ENCODE assay signal across 1 cellular context in genomic region chr14:24051789-24052655, GRCh38.
A peak's percentile ranks its signal among the peaks of the same experiment; 100 is the strongest.
TF ChIP-seq lines count a peak whose summit lies in the region.

A gene with protein sequence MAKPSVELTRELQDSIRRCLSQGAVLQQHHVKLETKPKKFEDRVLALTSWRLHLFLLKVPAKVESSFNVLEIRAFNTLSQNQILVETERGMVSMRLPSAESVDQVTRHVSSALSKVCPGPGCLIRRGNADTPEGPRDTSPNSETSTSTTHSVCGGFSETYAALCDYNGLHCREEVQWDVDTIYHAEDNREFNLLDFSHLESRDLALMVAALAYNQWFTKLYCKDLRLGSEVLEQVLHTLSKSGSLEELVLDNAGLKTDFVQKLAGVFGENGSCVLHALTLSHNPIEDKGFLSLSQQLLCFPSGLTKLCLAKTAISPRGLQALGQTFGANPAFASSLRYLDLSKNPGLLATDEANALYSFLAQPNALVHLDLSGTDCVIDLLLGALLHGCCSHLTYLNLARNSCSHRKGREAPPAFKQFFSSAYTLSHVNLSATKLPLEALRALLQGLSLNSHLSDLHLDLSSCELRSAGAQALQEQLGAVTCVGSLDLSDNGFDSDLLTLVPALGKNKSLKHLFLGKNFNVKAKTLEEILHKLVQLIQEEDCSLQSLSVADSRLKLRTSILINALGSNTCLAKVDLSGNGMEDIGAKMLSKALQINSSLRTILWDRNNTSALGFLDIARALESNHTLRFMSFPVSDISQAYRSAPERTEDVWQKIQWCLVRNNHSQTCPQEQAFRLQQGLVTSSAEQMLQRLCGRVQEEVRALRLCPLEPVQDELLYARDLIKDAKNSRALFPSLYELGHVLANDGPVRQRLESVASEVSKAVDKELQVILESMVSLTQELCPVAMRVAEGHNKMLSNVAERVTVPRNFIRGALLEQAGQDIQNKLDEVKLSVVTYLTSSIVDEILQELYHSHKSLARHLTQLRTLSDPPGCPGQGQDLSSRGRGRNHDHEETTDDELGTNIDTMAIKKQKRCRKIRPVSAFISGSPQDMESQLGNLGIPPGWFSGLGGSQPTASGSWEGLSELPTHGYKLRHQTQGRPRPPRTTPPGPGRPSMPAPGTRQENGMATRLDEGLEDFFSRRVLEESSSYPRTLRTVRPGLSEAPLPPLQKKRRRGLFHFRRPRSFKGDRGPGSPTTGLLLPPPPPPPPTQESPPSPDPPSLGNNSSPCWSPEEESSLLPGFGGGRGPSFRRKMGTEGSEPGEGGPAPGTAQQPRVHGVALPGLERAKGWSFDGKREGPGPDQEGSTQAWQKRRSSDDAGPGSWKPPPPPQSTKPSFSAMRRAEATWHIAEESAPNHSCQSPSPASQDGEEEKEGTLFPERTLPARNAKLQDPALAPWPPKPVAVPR (N-terminal part only) (plus strand): TSS chr14:24052009. CDS start chr14:24052154, 145 bp downstream.

TF ChIP-seq in HepG2, 621 proteins besides CTCF, POLR2A, EP300 and RAD21 (continued from another document and continues in another):
- TF ChIP-seq, protein P1, sequence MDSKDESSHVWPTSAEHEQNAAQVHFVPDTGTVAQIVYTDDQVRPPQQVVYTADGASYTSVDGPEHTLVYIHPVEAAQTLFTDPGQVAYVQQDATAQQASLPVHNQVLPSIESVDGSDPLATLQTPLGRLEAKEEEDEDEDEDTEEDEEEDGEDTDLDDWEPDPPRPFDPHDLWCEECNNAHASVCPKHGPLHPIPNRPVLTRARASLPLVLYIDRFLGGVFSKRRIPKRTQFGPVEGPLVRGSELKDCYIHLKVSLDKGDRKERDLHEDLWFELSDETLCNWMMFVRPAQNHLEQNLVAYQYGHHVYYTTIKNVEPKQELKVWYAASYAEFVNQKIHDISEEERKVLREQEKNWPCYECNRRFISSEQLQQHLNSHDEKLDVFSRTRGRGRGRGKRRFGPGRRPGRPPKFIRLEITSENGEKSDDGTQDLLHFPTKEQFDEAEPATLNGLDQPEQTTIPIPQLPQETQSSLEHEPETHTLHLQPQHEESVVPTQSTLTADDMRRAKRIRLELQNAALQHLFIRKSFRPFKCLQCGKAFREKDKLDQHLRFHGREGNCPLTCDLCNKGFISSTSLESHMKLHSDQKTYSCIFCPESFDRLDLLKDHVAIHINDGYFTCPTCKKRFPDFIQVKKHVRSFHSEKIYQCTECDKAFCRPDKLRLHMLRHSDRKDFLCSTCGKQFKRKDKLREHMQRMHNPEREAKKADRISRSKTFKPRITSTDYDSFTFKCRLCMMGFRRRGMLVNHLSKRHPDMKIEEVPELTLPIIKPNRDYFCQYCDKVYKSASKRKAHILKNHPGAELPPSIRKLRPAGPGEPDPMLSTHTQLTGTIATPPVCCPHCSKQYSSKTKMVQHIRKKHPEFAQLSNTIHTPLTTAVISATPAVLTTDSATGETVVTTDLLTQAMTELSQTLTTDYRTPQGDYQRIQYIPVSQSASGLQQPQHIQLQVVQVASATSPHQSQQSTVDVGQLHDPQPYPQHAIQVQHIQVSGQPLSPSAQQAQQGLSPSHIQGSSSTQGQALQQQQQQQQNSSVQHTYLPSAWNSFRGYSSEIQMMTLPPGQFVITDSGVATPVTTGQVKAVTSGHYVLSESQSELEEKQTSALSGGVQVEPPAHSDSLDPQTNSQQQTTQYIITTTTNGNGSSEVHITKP (CRISPR knock-in tag; IDR thresholded peaks at IDR 0.05; ENCODE audit: low read depth): 0 out of 2 replicates have a peak, but pooled peaks have one; percentile 63
- 0 out of 2 replicates have a peak, but pooled peaks have one; percentile 15 for TF ChIP-seq ZKSCAN8 (CRISPR knock-in tag; IDR thresholded peaks at IDR 0.05; ENCODE audit: borderline replicate concordance)
- TF ChIP-seq JARID2 (CRISPR knock-in tag; IDR thresholded peaks at IDR 0.05; ENCODE audit: insufficient replicate concordance): peak; percentile 68
- TF ChIP-seq FOXM1 (CRISPR knock-in tag; IDR thresholded peaks at IDR 0.05): no peak
- no peak; the same call in 1 of the 2 replicates for TF ChIP-seq SNAI1 (CRISPR knock-in tag; IDR thresholded peaks at IDR 0.05; ENCODE audit: borderline replicate concordance)
- TF ChIP-seq SATB2 (CRISPR knock-in tag; IDR thresholded peaks at IDR 0.05): no peak; the same call in 1 of the 2 replicates
- TF ChIP-seq ZNF883 (CRISPR knock-in tag; IDR thresholded peaks at IDR 0.05; ENCODE audit: not compliant biosample characterization): peak; percentile 93
- peak; percentile 97 for TF ChIP-seq HOXA5 (CRISPR knock-in tag; IDR thresholded peaks at IDR 0.05)
- no peak; the same call in 1 of the 2 replicates for TF ChIP-seq NFYC (CRISPR knock-in tag; IDR thresholded peaks at IDR 0.05)
- TF ChIP-seq ARID3A (IDR thresholded peaks at IDR 0.05; ENCODE audit: low read depth, low read length): no peak
- TF ChIP-seq PHF21A (CRISPR knock-in tag; IDR thresholded peaks at IDR 0.05): peak; percentile 53; the same call in 1 of the 2 replicates
- peak; percentile 98 for TF ChIP-seq CHCHD3 (CRISPR knock-in tag; IDR thresholded peaks at IDR 0.05)
- peak; percentile 65 for TF ChIP-seq ZNF331 (CRISPR knock-in tag; IDR thresholded peaks at IDR 0.05)
- TF ChIP-seq UBTF (CRISPR knock-in tag; IDR thresholded peaks at IDR 0.05): peak; percentile 76
- TF ChIP-seq AGO2 (optimal IDR thresholded peaks at IDR 0.05; ENCODE audit: low read depth, low read length): no peak
- TF ChIP-seq ZNF253 (CRISPR knock-in tag; IDR thresholded peaks at IDR 0.05; ENCODE audit: borderline replicate concordance): peak; percentile 87
- TF ChIP-seq ZNF749 (CRISPR knock-in tag; IDR thresholded peaks at IDR 0.05; ENCODE audit: borderline replicate concordance): peak; percentile 90
- no peak; a peak in 1 of 4 replicates for TF ChIP-seq NR2F1 (CRISPR knock-in tag; IDR thresholded peaks at IDR 0.05)
- TF ChIP-seq ZNF232 (CRISPR knock-in tag; IDR thresholded peaks at IDR 0.05; ENCODE audit: borderline replicate concordance): peak; percentile 74
- peak; percentile 21 for TF ChIP-seq POGZ (CRISPR knock-in tag; IDR thresholded peaks at IDR 0.05)
- TF ChIP-seq, protein P2, sequence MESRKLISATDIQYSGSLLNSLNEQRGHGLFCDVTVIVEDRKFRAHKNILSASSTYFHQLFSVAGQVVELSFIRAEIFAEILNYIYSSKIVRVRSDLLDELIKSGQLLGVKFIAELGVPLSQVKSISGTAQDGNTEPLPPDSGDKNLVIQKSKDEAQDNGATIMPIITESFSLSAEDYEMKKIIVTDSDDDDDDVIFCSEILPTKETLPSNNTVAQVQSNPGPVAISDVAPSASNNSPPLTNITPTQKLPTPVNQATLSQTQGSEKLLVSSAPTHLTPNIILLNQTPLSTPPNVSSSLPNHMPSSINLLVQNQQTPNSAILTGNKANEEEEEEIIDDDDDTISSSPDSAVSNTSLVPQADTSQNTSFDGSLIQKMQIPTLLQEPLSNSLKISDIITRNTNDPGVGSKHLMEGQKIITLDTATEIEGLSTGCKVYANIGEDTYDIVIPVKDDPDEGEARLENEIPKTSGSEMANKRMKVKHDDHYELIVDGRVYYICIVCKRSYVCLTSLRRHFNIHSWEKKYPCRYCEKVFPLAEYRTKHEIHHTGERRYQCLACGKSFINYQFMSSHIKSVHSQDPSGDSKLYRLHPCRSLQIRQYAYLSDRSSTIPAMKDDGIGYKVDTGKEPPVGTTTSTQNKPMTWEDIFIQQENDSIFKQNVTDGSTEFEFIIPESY (CRISPR knock-in tag; IDR thresholded peaks at IDR 0.05): peak; percentile 49; the same call in 1 of the 2 replicates
- TF ChIP-seq, protein P3, sequence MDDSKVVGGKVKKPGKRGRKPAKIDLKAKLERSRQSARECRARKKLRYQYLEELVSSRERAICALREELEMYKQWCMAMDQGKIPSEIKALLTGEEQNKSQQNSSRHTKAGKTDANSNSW (CRISPR knock-in tag; IDR thresholded peaks at IDR 0.05; ENCODE audit: borderline replicate concordance): peak; percentile 32; the same call in 1 of the 2 replicates
- TF ChIP-seq ZNF24 (IDR thresholded peaks at IDR 0.05): no peak
- TF ChIP-seq SMARCE1 (IDR thresholded peaks at IDR 0.05; ENCODE audit: borderline replicate concordance): no peak
- TF ChIP-seq SP1 (IDR thresholded peaks at IDR 0.05): no peak
- TF ChIP-seq SP1 (CRISPR knock-in tag; IDR thresholded peaks at IDR 0.05): peak; percentile 87
- TF ChIP-seq SALL1 (CRISPR knock-in tag; IDR thresholded peaks at IDR 0.05): peak; percentile 83
- TF ChIP-seq ZNF766 (CRISPR knock-in tag; IDR thresholded peaks at IDR 0.05; ENCODE audit: borderline replicate concordance): peak; percentile 64; the same call in 1 of the 2 replicates
- peak; percentile 85; the same call in 1 of the 2 replicates for TF ChIP-seq ZNF558 (CRISPR knock-in tag; IDR thresholded peaks at IDR 0.05; ENCODE audit: borderline replicate concordance)
- TF ChIP-seq GPN1 (CRISPR knock-in tag; IDR thresholded peaks at IDR 0.05; ENCODE audit: borderline replicate concordance): peak; percentile 17; the same call in 1 of the 2 replicates
- TF ChIP-seq ZBTB2 (CRISPR knock-in tag; IDR thresholded peaks at IDR 0.05; ENCODE audit: low read depth): peak; percentile 19; the same call in 1 of the 2 replicates
- TF ChIP-seq HMGA1 (CRISPR knock-in tag; conservative IDR thresholded peaks at IDR 0.05): no peak
- peak; percentile 99 for TF ChIP-seq PATZ1 (CRISPR knock-in tag; IDR thresholded peaks at IDR 0.05)
- TF ChIP-seq ZNF768 (CRISPR knock-in tag; IDR thresholded peaks at IDR 0.05): peak; percentile 56; the same call in 1 of the 2 replicates
- peak; percentile 68; the same call in 1 of the 2 replicates for TF ChIP-seq ZNF484 (CRISPR knock-in tag; IDR thresholded peaks at IDR 0.05; ENCODE audit: borderline replicate concordance, low read depth)
- TF ChIP-seq ZNF274 (CRISPR knock-in tag; IDR thresholded peaks at IDR 0.05): peak; percentile 88
- TF ChIP-seq, protein P4, sequence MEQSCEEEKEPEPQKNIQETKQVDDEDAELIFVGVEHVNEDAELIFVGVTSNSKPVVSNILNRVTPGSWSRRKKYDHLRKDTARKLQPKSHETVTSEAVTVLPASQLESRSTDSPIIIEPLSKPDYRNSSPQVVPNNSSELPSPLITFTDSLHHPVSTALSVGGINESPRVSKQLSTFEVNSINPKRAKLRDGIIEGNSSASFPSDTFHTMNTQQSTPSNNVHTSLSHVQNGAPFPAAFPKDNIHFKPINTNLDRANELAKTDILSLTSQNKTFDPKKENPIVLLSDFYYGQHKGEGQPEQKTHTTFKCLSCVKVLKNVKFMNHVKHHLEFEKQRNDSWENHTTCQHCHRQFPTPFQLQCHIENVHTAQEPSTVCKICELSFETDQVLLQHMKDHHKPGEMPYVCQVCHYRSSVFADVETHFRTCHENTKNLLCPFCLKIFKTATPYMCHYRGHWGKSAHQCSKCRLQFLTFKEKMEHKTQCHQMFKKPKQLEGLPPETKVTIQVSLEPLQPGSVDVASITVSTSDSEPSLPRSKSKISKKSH (CRISPR knock-in tag; IDR thresholded peaks at IDR 0.05; ENCODE audit: borderline replicate concordance): peak; percentile 83; the same call in 1 of the 2 replicates
- TF ChIP-seq ZNF383 (CRISPR knock-in tag; IDR thresholded peaks at IDR 0.05; ENCODE audit: borderline replicate concordance): no peak
- peak; percentile 82; the same call in 1 of the 2 replicates for TF ChIP-seq ZBTB42 (CRISPR knock-in tag; IDR thresholded peaks at IDR 0.05)
- TF ChIP-seq ZNF75D (CRISPR knock-in tag; IDR thresholded peaks at IDR 0.05; ENCODE audit: borderline replicate concordance): peak; percentile 92; the same call in 1 of the 2 replicates
- TF ChIP-seq MAFG (CRISPR knock-in tag; IDR thresholded peaks at IDR 0.05): no peak
- TF ChIP-seq HNRNPLL (IDR thresholded peaks at IDR 0.05; ENCODE audit: low read depth, low read length, poor library complexity, severe bottlenecking): peak; percentile 55
